In genomic region chr4:130296448-130296847, GRCh38 we compare ENCODE assay signal across 25 cellular contexts.
A peak's percentile ranks its signal among the peaks of the same experiment; 100 is the strongest.
DNase-seq lines count a peak whose midpoint lies in the region; ATAC-seq, FAIRE-seq and TF ChIP-seq lines count a peak whose summit lies in the region.
"Had no signal": no experiment of that assay in that cellular context is flagged by ENCODE, and none has a peak within 500 bp of the region (broad histone marks: within the 10 kb centered on the region; RNA-seq: fewer than 3 reads in every experiment).

No MANE protein-coding gene starts in this region.

- no peaks in the 10 kb centered on the region for H3K27me3 ChIP-seq in bronchial epithelial cell (ENCODE audit: control insufficient read depth, insufficient read depth, low read length)
- H3K27me3 ChIP-seq: BE2C, BLaER1 had no signal

- no peak overlapping the region for H3K4me3 ChIP-seq in bronchial epithelial cell (ENCODE audit: low read depth, low read length)
- H3K4me3 ChIP-seq in epithelial cell of esophagus (ENCODE audit: low read length) = no peak overlapping the region
- H3K4me3 ChIP-seq: BLaER1, GM12878 had no signal

- ATAC-seq in GM21576 (IDR thresholded peaks at IDR 0.05; ENCODE audit: unreplicated experiment) (no peak), HG02938 (IDR thresholded peaks at IDR 0.05; ENCODE audit: unreplicated experiment) (no peak)
- ATAC-seq: GM12878 had no signal

- peak; percentile 17 for DNase-seq in SIG-M5 treated with dmso at 0.1 percent for 504 hours (lab: John Stamatoyannopoulos, UW; ENCODE audit: unreplicated experiment)
- DNase-seq in SIG-M5 (lab: John Stamatoyannopoulos, UW) = no peak
- DNase-seq in bronchial epithelial cell (ENCODE audit: low read depth) = peak; percentile 5
- DNase-seq in epithelial cell of esophagus (ENCODE audit: low read depth) = peak; percentile 76
- DNase-seq in T1000 (lab: John Stamatoyannopoulos, UW) = no peak
- DNase-seq: 8988T; ACHN; BE2C; C1 segment of cervical spinal cord; CD4-positive, alpha-beta memory T cell; CD4-positive, CD25-positive, alpha-beta regulatory T cell; CD8-positive, alpha-beta memory T cell; COR-L47; DMS 273 treated with DMSO at 0.1 percent for 48 hours; DMS153; DMS79; DND-41; EL; GDM1 had no signal

- H3K36me3 ChIP-seq in bronchial epithelial cell (ENCODE audit: control insufficient read depth, insufficient read depth, low read length) = no peaks in the 10 kb centered on the region
- H3K36me3 ChIP-seq: BE2C, BLaER1 had no signal

- no peak for TF ChIP-seq CTCF in bronchial epithelial cell (IDR thresholded peaks at IDR 0.05; ENCODE audit: insufficient read depth, low read length, severe bottlenecking)
- no peak for TF ChIP-seq CTCF in epithelial cell of esophagus (IDR thresholded peaks at IDR 0.05; ENCODE audit: insufficient read depth, low read depth, low read length, missing control alignments)

- FAIRE-seq in bronchial epithelial cell (lab: Jason Lieb, UNC) = no peak
- FAIRE-seq: GM12878, GM12892, GM18507 had no signal

Comparison
In these comparisons a context has a peak if more than half of its experiments do, and no peak if none do; other contexts are left out.
1. DNase-seq: peak in SIG-M5 treated with dmso at 0.1 percent for 504 hours (single experiment), bronchial epithelial cell (single experiment) and epithelial cell of esophagus (single experiment); none in SIG-M5 (single experiment) and T1000 (single experiment).